In genomic region chr7:1694551-1694950, GRCh38 we compare ENCODE assay signal across 18 cellular contexts. TPM values are rescaled to one million over a fixed set of nuclear protein-coding genes. Genes with fewer than 3 reads are reported as not detected.
A peak's percentile ranks its signal among the peaks of the same experiment; 100 is the strongest.
DNase-seq lines count a peak whose midpoint lies in the region; TF ChIP-seq lines count a peak whose summit lies in the region.
"Had no signal": no experiment of that assay in that cellular context is flagged by ENCODE, and none has a peak within 500 bp of the region (broad histone marks: within the 10 kb centered on the region; RNA-seq: fewer than 3 reads in every experiment).

No MANE protein-coding gene starts in this region.

- no peaks in the 10 kb centered on the region for H3K27me3 Mint-ChIP-seq in endodermal cell (ENCODE audit: insufficient read depth)

- POLR2A ChIA-PET in PC-9 (lab: Charles Lee; ENCODE audit: unreplicated experiment) (no interaction called here), RWPE1 (lab: Yijun Ruan, JAX; ENCODE audit: low non-redundant PET) (no interaction called here)

- H3K4me1 Mint-ChIP-seq in endodermal cell: peaks cover 1% of the 10 kb centered on the region
- H3K4me1 Mint-ChIP-seq: CD8-positive, alpha-beta memory T cell had no signal

- H3K4me2 ChIP-seq in BLaER1 treated with 17β-estradiol and CSF1 and Interleukin-3, amounts not matched to agents 10 nM and 100 nM: peak overlapping the region in 8 of 11 experiments; percentile 5 to 61 (median 34); a peak in 12 of 22 replicates
- H3K4me2 ChIP-seq in PC-9: no peak overlapping the region

- TF ChIP-seq CTCF in GM13976 (IDR thresholded peaks at IDR 0.05; ENCODE audit: borderline replicate concordance, control extremely low read depth, extremely low read depth, insufficient read depth, missing control alignments) (no peak), endodermal cell (conservative IDR thresholded peaks at IDR 0.05) (no peak), PC-9 (conservative IDR thresholded peaks at IDR 0.05) (no peak), foreskin fibroblast (IDR thresholded peaks at IDR 0.05; ENCODE audit: low read depth, low read length) (no peak), RWPE1 (conservative IDR thresholded peaks at IDR 0.05; ENCODE audit: low read depth) (no peak)

- H3F3A ChIP-seq in PC-9 (ENCODE audit: insufficient read depth, low read depth): no peaks in the 10 kb centered on the region

- no peak overlapping the region for H3K4me3 ChIP-seq in BLaER1 treated with 17β-estradiol and CSF1 and Interleukin-3, amounts not matched to agents 10 nM and 100 nM
- no peak overlapping the region for H3K4me3 ChIP-seq in endodermal cell (ENCODE audit: low read length)
- H3K4me3 ChIP-seq in PC-9: no peak overlapping the region
- no peak overlapping the region for H3K4me3 ChIP-seq in foreskin fibroblast (ENCODE audit: low read depth in 1 of 2, low read length in 2 of 2)
- H3K4me3 ChIP-seq: heart right ventricle, mucosa of descending colon, tibial nerve had no signal

- CTCF ChIA-PET in PC-9 (lab: Charles Lee): no interaction called here
- CTCF ChIA-PET in RWPE1 (lab: Yijun Ruan, JAX): interaction anchor here (0.6 kb wide), 2 partner anchors 404 to 652 kb away, joined by 3 to 4 read pairs; no protein-coding TSS in a partner anchor

- no peaks in the 10 kb centered on the region for H3K36me3 ChIP-seq in BLaER1 treated with 17β-estradiol and CSF1 and Interleukin-3, amounts not matched to agents 10 nM and 100 nM
- H3K36me3 ChIP-seq in endodermal cell (ENCODE audit: control insufficient read depth, insufficient read depth, low read length) (no peaks in the 10 kb centered on the region), PC-9 (ENCODE audit: low read depth) (no peaks in the 10 kb centered on the region)
- H3K36me3 ChIP-seq: heart right ventricle, neutrophil, tibial nerve had no signal

- DNase-seq in GM13976 (ENCODE audit: low spot score) (peak; percentile 11), endodermal cell (no peak), myocyte (ENCODE audit: low read depth) (peak; percentile 60), T-helper 1 cell (no peak), PC-9 (no peak), foreskin fibroblast (no peak), RWPE1 (ENCODE audit: low spot score) (no peak)
- DNase-seq: activated CD4-positive, alpha-beta T cell treated with anti-CD3 and anti-CD28 coated beads for 4 hours; heart right ventricle; KG1; NCI-H82; stimulated activated CD4-positive, alpha-beta T cell treated with anti-CD3 and anti-CD28 coated beads, Interleukin-4, amount 100 ng/mL, for 24 hours; stimulated activated naive CD8-positive, alpha-beta T cell treated with anti-CD3 and anti-CD28 coated beads, Interleukin-15, Interleukin-2, amounts not matched to agents 100 U/mL and 50 U/mL, for 24 hours had no signal

- in situ Hi-C loops in GM13976 (cut with MboI; ENCODE audit: low sequenced_read_pairs, unreplicated experiment): no loop called here

- H3K4me1 ChIP-seq in BLaER1 treated with 17β-estradiol and CSF1 and Interleukin-3, amounts not matched to agents 10 nM and 100 nM: peaks cover 0 to 40% (median 23%) of the 10 kb centered on the region in 10 experiments; a peak in 14 of 20 replicates
- H3K4me1 ChIP-seq in endodermal cell (ENCODE audit: control insufficient read depth, insufficient read depth, low read length) (no peaks in the 10 kb centered on the region), PC-9 (replicated peaks; ENCODE audit: insufficient read depth) (no peaks in the 10 kb centered on the region)
- H3K4me1 ChIP-seq: tibial nerve had no signal

- no peaks in the 10 kb centered on the region for H3K9me3 ChIP-seq in BLaER1 treated with 17β-estradiol and CSF1 and Interleukin-3, amounts not matched to agents 10 nM and 100 nM (replicated peaks in 1 of 11)
- H3K9me3 ChIP-seq in endodermal cell (ENCODE audit: control insufficient read depth, low read length) (no peaks in the 10 kb centered on the region), PC-9 (ENCODE audit: insufficient read depth, low read depth) (no peaks in the 10 kb centered on the region)
- H3K9me3 ChIP-seq: heart right ventricle, mucosa of descending colon, neutrophil, tibial nerve had no signal

- H4K20me1 ChIP-seq in BLaER1 treated with 17β-estradiol and CSF1 and Interleukin-3, amounts not matched to agents 10 nM and 100 nM: peaks cover 0 to 31% (median 0%) of the 10 kb centered on the region in 11 experiments; a peak in 9 of 22 replicates
- 0 out of 2 replicates have a peak, but pooled peaks cover 11% of the 10 kb centered on the region for H4K20me1 ChIP-seq in PC-9 (ENCODE audit: insufficient read depth)

- no peak overlapping the region for H3K27ac ChIP-seq in BLaER1 treated with 17β-estradiol and CSF1 and Interleukin-3, amounts not matched to agents 10 nM and 100 nM
- H3K27ac ChIP-seq in endodermal cell (ENCODE audit: low read depth, low read length) (peak overlapping the region; percentile 55), PC-9 (no peak overlapping the region), RWPE1 (no peak overlapping the region)
- H3K27ac ChIP-seq: heart right ventricle, neutrophil, tibial nerve had no signal

- no peak overlapping the region for H3K4me3 Mint-ChIP-seq in endodermal cell
- H3K4me3 Mint-ChIP-seq: CD8-positive, alpha-beta memory T cell had no signal

- H3K27me3 ChIP-seq in BLaER1 treated with 17β-estradiol and CSF1 and Interleukin-3, amounts not matched to agents 10 nM and 100 nM: no peaks in the 10 kb centered on the region
- H3K27me3 ChIP-seq in endodermal cell (ENCODE audit: control insufficient read depth, insufficient read depth, low read length, poor library complexity, severe bottlenecking): no peaks in the 10 kb centered on the region
- H3K27me3 ChIP-seq in PC-9 (ENCODE audit: insufficient read depth, low read depth): peaks cover 98% of the 10 kb centered on the region

- intact Hi-C loops in PC-9 (cut with micrococcal nuclease; ENCODE audit: unreplicated experiment): no loop called here

- H3K9me3 Mint-ChIP-seq in endodermal cell: peaks cover 5% of the 10 kb centered on the region
- H3K9me3 Mint-ChIP-seq: CD8-positive, alpha-beta memory T cell had no signal

- H3K9me2 ChIP-seq in PC-9 (ENCODE audit: insufficient read depth): no peaks in the 10 kb centered on the region

- no peak overlapping the region for H2AFZ ChIP-seq in PC-9

- BruUV-seq in PC-9 (replicated peaks; lab: Mats Ljungman, UMichigan): no TSS peak

- no peaks in the 10 kb centered on the region for H3K36me3 Mint-ChIP-seq in endodermal cell (ENCODE audit: low read depth)
- H3K36me3 Mint-ChIP-seq: CD8-positive, alpha-beta memory T cell had no signal

- no peak overlapping the region for H3K27ac Mint-ChIP-seq in endodermal cell
- H3K27ac Mint-ChIP-seq: CD8-positive, alpha-beta memory T cell had no signal

- peak overlapping the region in 2 of 11 experiments; percentile 5 to 23; a peak in 1 of 22 replicates for H3K9ac ChIP-seq in BLaER1 treated with 17β-estradiol and CSF1 and Interleukin-3, amounts not matched to agents 10 nM and 100 nM
- H3K9ac ChIP-seq in endodermal cell (ENCODE audit: extremely low read depth, low read length, poor library complexity, severe bottlenecking): no peak overlapping the region

- WGBS in endodermal cell (ENCODE audit: insufficient coverage in 1 of 2, insufficient read length in 1 of 2), 2 experiments: 75 to 89% methylated on average over 5 to 7 of the region's 7 CpGs

- no peaks in the 10 kb centered on the region for H3K79me2 ChIP-seq in PC-9 (ENCODE audit: low read depth)

RNA-seq across cellular contexts. Expression of gene ELFN1, which starts 24.5 kb away (rescaled TPM):
- total RNA-seq in endodermal cell: 1 to 10 TPM; 2.1 to 5.0 TPM
- polyA plus RNA-seq in endodermal cell (2013, experiment 1 of 2): 13.6 TPM
- polyA plus RNA-seq in endodermal cell (2013, experiment 2 of 2): 12.4 TPM
- not detected in 2 replicates for total RNA-seq in myocyte
- polyA plus RNA-seq in myocyte (2012): 0.09 TPM
- total RNA-seq in PC-9 (2021): 0.09 and 0.13 TPM in 2 replicates

Comparison
In these comparisons a context has a peak if more than half of its experiments do, and no peak if none do; other contexts are left out.
1. DNase-seq: peak in GM13976 (single experiment) and myocyte (single experiment); none in endodermal cell (single experiment), T-helper 1 cell (0 of 5), PC-9 (0 of 2), foreskin fibroblast (0 of 2) and RWPE1 (single experiment).